14 cellular contexts compared by ENCODE assay signal in genomic region chr17:82687375-82687861, GRCh38. TPM values are rescaled to one million over a fixed set of nuclear protein-coding genes. Genes with fewer than 3 reads are reported as not detected.
A peak's percentile ranks its signal among the peaks of the same experiment; 100 is the strongest.
DNase-seq lines count a peak whose midpoint lies in the region; ATAC-seq and TF ChIP-seq lines count a peak whose summit lies in the region.
"Had no signal": no experiment of that assay in that cellular context is flagged by ENCODE, and none has a peak within 500 bp of the region (broad histone marks: within the 10 kb centered on the region; RNA-seq: fewer than 3 reads in every experiment).

No MANE protein-coding gene starts in this region.

- H3K36me3 Mint-ChIP-seq in nephron progenitor cell (ENCODE audit: low read depth) = peaks cover under 1% of the 10 kb centered on the region
- H3K36me3 Mint-ChIP-seq: activated CD4-positive, alpha-beta memory T cell treated with anti-CD3 and anti-CD28 coated beads for 36 hours had no signal

- H3K4me1 Mint-ChIP-seq in nephron progenitor cell = peaks cover 37% of the 10 kb centered on the region

- peaks cover 13% of the 10 kb centered on the region for H3K27me3 Mint-ChIP-seq in nephron progenitor cell (ENCODE audit: low read depth, poor library complexity)
- H3K27me3 Mint-ChIP-seq: activated CD4-positive, alpha-beta memory T cell treated with anti-CD3 and anti-CD28 coated beads for 36 hours; stimulated activated naive B cell treated with anti-CD40 and anti-IgM and Interleukin-4, amounts not matched to agents 10 μg/mL and 1 μg/mL and 100 μg/mL, for 72 hours had no signal

- H3K27ac ChIP-seq in OCI-LY3 (ENCODE audit: low read length) (peak overlapping the region; percentile 95), caudate nucleus (ENCODE audit: low read depth, low read length) (peak overlapping the region; percentile 98), liver (ENCODE audit: low read depth in 1 of 2, low read length in 2 of 2) (peak overlapping the region; percentile 76 to 87), skeletal muscle tissue (ENCODE audit: low read depth, low read length) (peak overlapping the region; percentile 73)
- H3K27ac ChIP-seq: ovary had no signal

- no peaks in the 10 kb centered on the region for H3K9me3 ChIP-seq in OCI-LY3 (ENCODE audit: insufficient read depth, low read length)
- H3K9me3 ChIP-seq in liver (ENCODE audit: control insufficient read depth in 4 of 4, low read length in 3 of 4) = no peaks in the 10 kb centered on the region
- H3K9me3 ChIP-seq in skeletal muscle tissue (ENCODE audit: control insufficient read depth in 3 of 3, low read length in 3 of 3) = no peaks in the 10 kb centered on the region
- H3K9me3 ChIP-seq: ovary had no signal

- H3K9me3 Mint-ChIP-seq in nephron progenitor cell = peaks cover 5% of the 10 kb centered on the region
- H3K9me3 Mint-ChIP-seq: activated CD4-positive, alpha-beta memory T cell treated with anti-CD3 and anti-CD28 coated beads for 36 hours; stimulated activated naive B cell treated with anti-CD40 and anti-IgM and Interleukin-4, amounts not matched to agents 10 μg/mL and 1 μg/mL and 100 μg/mL, for 72 hours had no signal

- ATAC-seq in HG02973 (IDR thresholded peaks at IDR 0.05; ENCODE audit: unreplicated experiment) = no peak
- ATAC-seq: stimulated activated naive B cell treated with anti-CD40 and anti-IgM and Interleukin-4, amounts not matched to agents 10 μg/mL and 1 μg/mL and 100 μg/mL, for 72 hours had no signal

- TF ChIP-seq RAD21 in liver (IDR thresholded peaks at IDR 0.05) = no peak

- H3K9ac ChIP-seq in OCI-LY3 (ENCODE audit: low read length) (peak overlapping the region; percentile 61), liver (ENCODE audit: low read depth in 1 of 2, low read length in 2 of 2) (peak overlapping the region in 1 of 2 donors; percentile 12), skeletal muscle tissue (ENCODE audit: low read depth in 1 of 3, low read length in 3 of 3) (peak overlapping the region in 1 of 3 donors; percentile 60)

- 69% methylated on average over 10 of the region's 10 CpGs for WGBS in liver

- H3K4me3 ChIP-seq in OCI-LY3 (ENCODE audit: low read length) = peak overlapping the region; percentile 36
- H3K4me3 ChIP-seq in liver (ENCODE audit: low read depth in 1 of 3, low read length in 3 of 3) = no peak overlapping the region
- peak overlapping the region in 1 of 3 donors; percentile 22 for H3K4me3 ChIP-seq in skeletal muscle tissue (ENCODE audit: low read length in 3 of 3)
- H3K4me3 ChIP-seq: ovary had no signal

- DNase-seq in caudate nucleus (lab: John Stamatoyannopoulos, UW) (peak in 39 of 61 donors; percentile 25 to 71 (median 48)), nephron progenitor cell (no peak), germinal center (ENCODE audit: low spot score) (no peak)
- no peak for DNase-seq in activated CD4-positive, alpha-beta T cell treated with anti-CD3 and anti-CD28 coated beads for 1 hour
- DNase-seq: activated CD4-positive, alpha-beta memory T cell treated with anti-CD3 and anti-CD28 coated beads for 36 hours; activated effector memory CD4-positive, alpha-beta T cell treated with anti-CD3 and anti-CD28 coated beads, Interleukin-2, amount 50 U/mL, for 16 hours; NCI-H2081; ovary; stimulated activated CD4-positive, alpha-beta T cell treated with anti-CD3 and anti-CD28 coated beads, Interleukin-2, amount 100 ng/mL, for 48 hours; stimulated activated naive B cell treated with anti-CD40 and anti-IgM and Interleukin-4, amounts not matched to agents 10 μg/mL and 1 μg/mL and 100 μg/mL, for 72 hours had no signal

- peak overlapping the region; percentile 65 for H3K4me2 ChIP-seq in OCI-LY3 (ENCODE audit: low read length)

- H3K36me3 ChIP-seq in OCI-LY3 (replicated peaks; ENCODE audit: low read depth, low read length) (peaks cover 9% of the 10 kb centered on the region), liver (ENCODE audit: control insufficient read depth in 4 of 4, insufficient read depth in 3 of 4, low read depth in 1 of 4, low read length in 3 of 4) (no peaks in the 10 kb centered on the region), skeletal muscle tissue (ENCODE audit: control insufficient read depth in 3 of 3, insufficient read depth in 3 of 3, low read length in 3 of 3) (peaks cover 0 to 5% (median 4%) of the 10 kb centered on the region in 3 donors)
- H3K36me3 ChIP-seq: ovary had no signal

- H3K27me3 ChIP-seq in OCI-LY3 (ENCODE audit: low read depth, low read length) (no peaks in the 10 kb centered on the region), liver (ENCODE audit: control insufficient read depth in 4 of 4, insufficient read depth in 4 of 4, low read length in 3 of 4) (no peaks in the 10 kb centered on the region), skeletal muscle tissue (ENCODE audit: control insufficient read depth in 3 of 3, insufficient read depth in 3 of 3, low read length in 3 of 3) (no peaks in the 10 kb centered on the region)
- H3K27me3 ChIP-seq: ovary had no signal

- H4K20me1 ChIP-seq in OCI-LY3 (ENCODE audit: insufficient read depth, low read length) = no peaks in the 10 kb centered on the region

- H2AFZ ChIP-seq in OCI-LY3 (ENCODE audit: low read depth, low read length) = peak overlapping the region; percentile 29; the same call in 1 of the 2 replicates

- no peak for TF ChIP-seq CTCF in OCI-LY3 (IDR thresholded peaks at IDR 0.05; ENCODE audit: low read depth, low read length)
- no peak for TF ChIP-seq CTCF in liver (IDR thresholded peaks at IDR 0.05; ENCODE audit: low read depth, low read length, missing input control)
- no peak for TF ChIP-seq CTCF in nephron progenitor cell (IDR thresholded peaks at IDR 0.05)

- H3K79me2 ChIP-seq in OCI-LY3 (ENCODE audit: low read length) = no peaks in the 10 kb centered on the region

- H3K4me1 ChIP-seq in OCI-LY3 (ENCODE audit: low read length) (peaks cover 59% of the 10 kb centered on the region), liver (ENCODE audit: control insufficient read depth in 4 of 4, insufficient read depth in 4 of 4, low read length in 3 of 4) (peaks cover 2 to 18% (median 8%) of the 10 kb centered on the region in 4 donors), skeletal muscle tissue (ENCODE audit: control insufficient read depth in 3 of 3, insufficient read depth in 3 of 3, low read length in 3 of 3) (peaks cover 6 to 18% (median 11%) of the 10 kb centered on the region in 3 donors)

- H3K4me3 Mint-ChIP-seq in nephron progenitor cell = no peak overlapping the region
- H3K4me3 Mint-ChIP-seq: activated CD4-positive, alpha-beta memory T cell treated with anti-CD3 and anti-CD28 coated beads for 36 hours; stimulated activated naive B cell treated with anti-CD40 and anti-IgM and Interleukin-4, amounts not matched to agents 10 μg/mL and 1 μg/mL and 100 μg/mL, for 72 hours had no signal

- no peak overlapping the region for H3K27ac Mint-ChIP-seq in nephron progenitor cell
- H3K27ac Mint-ChIP-seq: activated CD4-positive, alpha-beta memory T cell treated with anti-CD3 and anti-CD28 coated beads for 36 hours; stimulated activated naive B cell treated with anti-CD40 and anti-IgM and Interleukin-4, amounts not matched to agents 10 μg/mL and 1 μg/mL and 100 μg/mL, for 72 hours had no signal

TF ChIP-seq in liver, 16 proteins besides CTCF, POLR2A, EP300 and RAD21:
- TF ChIP-seq YY1 (IDR thresholded peaks at IDR 0.05) (peak; percentile 64), EGR1 (IDR thresholded peaks at IDR 0.05; ENCODE audit: low read depth in 2 of 2) (no peak), SP1 (IDR thresholded peaks at IDR 0.05) (peak; percentile 59), JUND (IDR thresholded peaks at IDR 0.05) (peak in 1 of 2 donors; percentile 51), REST (IDR thresholded peaks at IDR 0.05) (peak; percentile 40), GABPA (IDR thresholded peaks at IDR 0.05 in 1 of 2, conservative IDR thresholded peaks at IDR 0.05 in 1 of 2) (no peak), RXRA (IDR thresholded peaks at IDR 0.05) (peak; percentile 5 to 49), FOXA2 (IDR thresholded peaks at IDR 0.05) (peak; percentile 48), TAF1 (conservative IDR thresholded peaks at IDR 0.05) (no peak), HNF4A (conservative IDR thresholded peaks at IDR 0.05) (no peak)

RNA-seq across cellular contexts. Expression of gene RAB40B, which starts 11.1 kb away (rescaled TPM):
- total RNA-seq in liver (1 to 10 TPM; 2.9 to 9.6 TPM), skeletal muscle tissue (12.0 TPM)
- polyA plus RNA-seq in liver = 10 to 100 TPM; 11.4 to 12.1 TPM

RNA-seq across cellular contexts. Expression of gene FN3KRP, which starts 29.1 kb away (rescaled TPM):
- total RNA-seq in liver = 10 to 100 TPM; 10.1 to 15.5 TPM
- 10 to 100 TPM; 10.9 to 11.2 TPM for polyA plus RNA-seq in liver
- total RNA-seq in skeletal muscle tissue = 14.1 TPM

RNA-seq across cellular contexts. Expression of gene WDR45B, which starts 39.2 kb away (rescaled TPM):
- total RNA-seq in liver (10 to 100 TPM; 28.2 to 40.9 TPM), skeletal muscle tissue (40.7 TPM)
- polyA plus RNA-seq in liver = 10 to 100 TPM; 25.4 to 30.2 TPM

RNA-seq across cellular contexts. Expression of gene FN3K, which starts 48.0 kb away (rescaled TPM):
- 10 to 100 TPM; 18.4 to 21.5 TPM for total RNA-seq in liver
- 10 to 100 TPM; 24.4 to 28.7 TPM for polyA plus RNA-seq in liver
- 4.7 TPM for total RNA-seq in skeletal muscle tissue

Comparison
In these comparisons a context has a peak if more than half of its experiments do, and no peak if none do; other contexts are left out.
1. DNase-seq: peak in caudate nucleus (39 of 61); none in nephron progenitor cell (single experiment), germinal center (single experiment) and activated CD4-positive, alpha-beta T cell treated with anti-CD3 and anti-CD28 coated beads for 1 hour (single experiment).
2. Peak in every context shown above with its lines, with median percentiles within 50 percentile points of each other: H3K27ac ChIP-seq.